Comparison of ENCODE assay signal across 1 cellular context in the genomic region with DNA sequence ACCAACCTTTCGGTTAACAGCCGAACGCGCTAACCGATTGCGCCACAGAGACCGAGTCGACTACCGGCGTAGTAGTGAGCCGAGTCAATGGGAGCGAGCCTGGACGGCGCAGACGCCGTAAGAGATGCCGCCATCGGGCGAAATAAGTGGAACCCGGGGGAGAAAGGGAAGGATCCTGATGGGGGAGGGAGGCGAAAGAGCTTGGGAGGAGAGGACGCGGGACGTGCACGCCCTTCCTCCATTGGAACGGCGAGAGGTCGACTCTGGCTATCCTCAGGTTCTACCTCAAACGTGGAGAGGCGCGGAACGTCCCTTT.
TF ChIP-seq lines count a peak whose summit lies in the region.

No MANE protein-coding gene starts in this region.

TF ChIP-seq in HepG2, 621 proteins besides CTCF, POLR2A, EP300 and RAD21 (continued from another document and continues in another):
- TF ChIP-seq ZNF687 (CRISPR knock-in tag; IDR thresholded peaks at IDR 0.05) (peak; percentile 69; the same call in 1 of the 2 replicates), HNRNPUL1 (IDR thresholded peaks at IDR 0.05; ENCODE audit: low read depth, low read length) (no peak), ZNF562 (CRISPR knock-in tag; IDR thresholded peaks at IDR 0.05; ENCODE audit: borderline replicate concordance) (no peak), HOXA3 (CRISPR knock-in tag; IDR thresholded peaks at IDR 0.05) (peak; percentile 80), CCDC6 (CRISPR knock-in tag; IDR thresholded peaks at IDR 0.05) (peak; percentile 76), NFKBIZ (CRISPR knock-in tag; IDR thresholded peaks at IDR 0.05) (0 out of 2 replicates have a peak, but pooled peaks have one; percentile 23), TBP (CRISPR knock-in tag; IDR thresholded peaks at IDR 0.05) (no peak), CREB1 (IDR thresholded peaks at IDR 0.05) (peak; percentile 55; the same call in 1 of the 2 replicates), CREB1 (CRISPR knock-in tag; IDR thresholded peaks at IDR 0.05) (peak; percentile 58; the same call in 1 of the 2 replicates), FOXK2 (IDR thresholded peaks at IDR 0.05) (no peak), ZMYM3 (CRISPR knock-in tag; IDR thresholded peaks at IDR 0.05) (0 out of 2 replicates have a peak, but pooled peaks have one; percentile 6), NFATC3 (CRISPR knock-in tag; IDR thresholded peaks at IDR 0.05) (no peak), ZNF383 (CRISPR knock-in tag; IDR thresholded peaks at IDR 0.05; ENCODE audit: borderline replicate concordance) (no peak; the same call in 1 of the 2 replicates), REXO4 (CRISPR knock-in tag; IDR thresholded peaks at IDR 0.05; ENCODE audit: borderline replicate concordance) (peak; percentile 4; the same call in 1 of the 2 replicates), ZNF484 (CRISPR knock-in tag; IDR thresholded peaks at IDR 0.05; ENCODE audit: borderline replicate concordance, low read depth) (no peak), NFAT5 (CRISPR knock-in tag; IDR thresholded peaks at IDR 0.05) (no peak), SYNCRIP (IDR thresholded peaks at IDR 0.05; ENCODE audit: insufficient read depth, low read depth, low read length) (no peak), ATF7-NPFF (CRISPR knock-in tag; IDR thresholded peaks at IDR 0.05; ENCODE audit: low read depth) (peak; percentile 74), SRSF1 (optimal IDR thresholded peaks at IDR 0.05; ENCODE audit: low read depth, low read length) (peak; percentile 29), AGO1 (IDR thresholded peaks at IDR 0.05; ENCODE audit: low read depth, low read length, poor library complexity, severe bottlenecking) (peak; percentile 68), PTBP1 (IDR thresholded peaks at IDR 0.05; ENCODE audit: low read depth, low read length, poor library complexity, severe bottlenecking) (peak; percentile 95), MED13 (CRISPR knock-in tag; IDR thresholded peaks at IDR 0.05) (0 out of 2 replicates have a peak, but pooled peaks have one; percentile 3), PHF21A (CRISPR knock-in tag; IDR thresholded peaks at IDR 0.05) (peak; percentile 42), REPIN1 (CRISPR knock-in tag; IDR thresholded peaks at IDR 0.05; ENCODE audit: borderline replicate concordance, low read depth) (peak; percentile 80), NONO (IDR thresholded peaks at IDR 0.05) (no peak), NONO (CRISPR knock-in tag; conservative IDR thresholded peaks at IDR 0.05) (peak; percentile 96), CREM (IDR thresholded peaks at IDR 0.05) (peak; percentile 1; the same call in 1 of the 2 replicates), CREM (CRISPR knock-in tag; IDR thresholded peaks at IDR 0.05) (no peak), HHEX (CRISPR knock-in tag; IDR thresholded peaks at IDR 0.05) (no peak), NFKB2 (CRISPR knock-in tag; IDR thresholded peaks at IDR 0.05; ENCODE audit: borderline replicate concordance) (no peak), CBX5 (CRISPR knock-in tag; IDR thresholded peaks at IDR 0.05; ENCODE audit: borderline replicate concordance) (no peak; the same call in 1 of the 2 replicates), ATF6 (CRISPR knock-in tag; conservative IDR thresholded peaks at IDR 0.05) (peak; percentile 18; the same call in 1 of the 2 replicates), ZBTB20 (CRISPR knock-in tag; IDR thresholded peaks at IDR 0.05; ENCODE audit: borderline replicate concordance, low read depth) (0 out of 2 replicates have a peak, but pooled peaks have one; percentile 20), CCAR2 (optimal IDR thresholded peaks at IDR 0.05; ENCODE audit: low read depth, low read length) (peak; percentile 31), ZNF10 (CRISPR knock-in tag; IDR thresholded peaks at IDR 0.05; ENCODE audit: borderline replicate concordance, low read depth) (no peak)
- TF ChIP-seq, protein P1, sequence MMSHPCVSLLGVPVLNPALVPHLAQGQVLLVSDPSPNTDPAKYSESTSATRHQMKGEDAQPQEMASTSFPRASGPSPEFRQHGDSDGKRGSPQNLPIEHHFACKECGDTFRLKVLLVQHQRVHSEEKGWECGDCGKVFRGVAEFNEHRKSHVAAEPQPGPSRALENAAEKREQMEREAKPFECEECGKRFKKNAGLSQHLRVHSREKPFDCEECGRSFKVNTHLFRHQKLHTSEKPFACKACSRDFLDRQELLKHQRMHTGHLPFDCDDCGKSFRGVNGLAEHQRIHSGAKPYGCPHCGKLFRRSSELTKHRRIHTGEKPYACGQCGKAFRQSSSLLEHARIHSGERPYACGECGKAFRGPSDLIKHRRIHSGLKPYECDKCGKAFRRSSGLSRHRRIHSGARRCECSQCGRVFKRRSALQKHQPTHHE (CRISPR knock-in tag; IDR thresholded peaks at IDR 0.05; ENCODE audit: borderline replicate concordance) = no peak
- TF ChIP-seq, protein P2, sequence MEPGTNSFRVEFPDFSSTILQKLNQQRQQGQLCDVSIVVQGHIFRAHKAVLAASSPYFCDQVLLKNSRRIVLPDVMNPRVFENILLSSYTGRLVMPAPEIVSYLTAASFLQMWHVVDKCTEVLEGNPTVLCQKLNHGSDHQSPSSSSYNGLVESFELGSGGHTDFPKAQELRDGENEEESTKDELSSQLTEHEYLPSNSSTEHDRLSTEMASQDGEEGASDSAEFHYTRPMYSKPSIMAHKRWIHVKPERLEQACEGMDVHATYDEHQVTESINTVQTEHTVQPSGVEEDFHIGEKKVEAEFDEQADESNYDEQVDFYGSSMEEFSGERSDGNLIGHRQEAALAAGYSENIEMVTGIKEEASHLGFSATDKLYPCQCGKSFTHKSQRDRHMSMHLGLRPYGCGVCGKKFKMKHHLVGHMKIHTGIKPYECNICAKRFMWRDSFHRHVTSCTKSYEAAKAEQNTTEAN (CRISPR knock-in tag; conservative IDR thresholded peaks at IDR 0.05) = no peak
- TF ChIP-seq, protein P3, sequence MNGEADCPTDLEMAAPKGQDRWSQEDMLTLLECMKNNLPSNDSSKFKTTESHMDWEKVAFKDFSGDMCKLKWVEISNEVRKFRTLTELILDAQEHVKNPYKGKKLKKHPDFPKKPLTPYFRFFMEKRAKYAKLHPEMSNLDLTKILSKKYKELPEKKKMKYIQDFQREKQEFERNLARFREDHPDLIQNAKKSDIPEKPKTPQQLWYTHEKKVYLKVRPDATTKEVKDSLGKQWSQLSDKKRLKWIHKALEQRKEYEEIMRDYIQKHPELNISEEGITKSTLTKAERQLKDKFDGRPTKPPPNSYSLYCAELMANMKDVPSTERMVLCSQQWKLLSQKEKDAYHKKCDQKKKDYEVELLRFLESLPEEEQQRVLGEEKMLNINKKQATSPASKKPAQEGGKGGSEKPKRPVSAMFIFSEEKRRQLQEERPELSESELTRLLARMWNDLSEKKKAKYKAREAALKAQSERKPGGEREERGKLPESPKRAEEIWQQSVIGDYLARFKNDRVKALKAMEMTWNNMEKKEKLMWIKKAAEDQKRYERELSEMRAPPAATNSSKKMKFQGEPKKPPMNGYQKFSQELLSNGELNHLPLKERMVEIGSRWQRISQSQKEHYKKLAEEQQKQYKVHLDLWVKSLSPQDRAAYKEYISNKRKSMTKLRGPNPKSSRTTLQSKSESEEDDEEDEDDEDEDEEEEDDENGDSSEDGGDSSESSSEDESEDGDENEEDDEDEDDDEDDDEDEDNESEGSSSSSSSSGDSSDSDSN (CRISPR knock-in tag; IDR thresholded peaks at IDR 0.05) = peak; percentile 63
- TF ChIP-seq, protein P4, sequence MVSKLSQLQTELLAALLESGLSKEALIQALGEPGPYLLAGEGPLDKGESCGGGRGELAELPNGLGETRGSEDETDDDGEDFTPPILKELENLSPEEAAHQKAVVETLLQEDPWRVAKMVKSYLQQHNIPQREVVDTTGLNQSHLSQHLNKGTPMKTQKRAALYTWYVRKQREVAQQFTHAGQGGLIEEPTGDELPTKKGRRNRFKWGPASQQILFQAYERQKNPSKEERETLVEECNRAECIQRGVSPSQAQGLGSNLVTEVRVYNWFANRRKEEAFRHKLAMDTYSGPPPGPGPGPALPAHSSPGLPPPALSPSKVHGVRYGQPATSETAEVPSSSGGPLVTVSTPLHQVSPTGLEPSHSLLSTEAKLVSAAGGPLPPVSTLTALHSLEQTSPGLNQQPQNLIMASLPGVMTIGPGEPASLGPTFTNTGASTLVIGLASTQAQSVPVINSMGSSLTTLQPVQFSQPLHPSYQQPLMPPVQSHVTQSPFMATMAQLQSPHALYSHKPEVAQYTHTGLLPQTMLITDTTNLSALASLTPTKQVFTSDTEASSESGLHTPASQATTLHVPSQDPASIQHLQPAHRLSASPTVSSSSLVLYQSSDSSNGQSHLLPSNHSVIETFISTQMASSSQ (IDR thresholded peaks at IDR 0.05; ENCODE audit: low read depth) = peak; percentile 41; the same call in 1 of the 2 replicates
- TF ChIP-seq, protein P4 (CRISPR knock-in tag; IDR thresholded peaks at IDR 0.05; ENCODE audit: borderline replicate concordance) = no peak
